ENCODE assay signal across 9 cellular contexts in the genomic region with DNA sequence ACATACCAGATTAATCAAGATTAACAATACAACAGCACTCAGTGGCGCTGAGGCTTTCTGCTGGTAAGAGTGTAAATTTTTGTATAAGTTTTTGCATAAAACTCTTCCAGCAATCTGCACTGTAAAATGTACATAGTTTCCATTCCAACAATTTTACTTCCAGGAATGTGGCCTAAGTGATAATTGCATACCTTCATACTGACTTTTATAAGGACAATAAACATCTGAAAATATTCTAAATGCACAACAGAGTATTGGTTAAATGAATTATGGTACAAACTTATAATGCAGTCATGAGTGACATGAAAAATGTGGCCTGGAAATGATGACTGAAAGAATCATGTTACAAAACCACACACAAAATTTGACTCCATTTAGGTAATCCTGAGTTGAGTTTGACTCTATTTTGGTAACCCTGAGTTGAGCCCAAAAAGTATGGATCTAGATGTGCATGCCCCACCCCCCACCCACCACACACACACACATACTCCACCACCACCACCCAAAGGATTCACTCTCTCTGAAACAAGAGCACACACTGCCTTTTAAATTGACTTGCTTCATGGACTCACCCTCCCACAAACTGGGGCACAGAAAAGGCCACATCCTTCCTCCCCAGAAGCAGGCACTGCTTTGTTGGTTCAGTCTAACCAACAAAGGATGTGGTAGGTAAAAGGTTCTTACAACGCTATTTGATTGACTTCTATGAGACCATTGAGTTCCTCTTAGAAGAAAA.
A peak's percentile ranks its signal among the peaks of the same experiment; 100 is the strongest.
DNase-seq lines count a peak whose midpoint lies in the region; ATAC-seq and TF ChIP-seq lines count a peak whose summit lies in the region.
"Had no signal": no experiment of that assay in that cellular context is flagged by ENCODE, and none has a peak within 500 bp of the region (broad histone marks: within the 10 kb centered on the region; RNA-seq: fewer than 3 reads in every experiment).

No MANE protein-coding gene starts in this region.

- H3K27me3 ChIP-seq in BJ (ENCODE audit: control insufficient read depth, insufficient read depth, low read length) = no peaks in the 10 kb centered on the region

- no peaks in the 10 kb centered on the region for H3K36me3 ChIP-seq in BJ (ENCODE audit: control insufficient read depth, insufficient read depth, low read length)

- POLR2A ChIA-PET in BJ (lab: Charles Lee) = interaction anchor here (1.0 kb wide), 1 partner anchor 13 kb away, joined by 3 read pairs; no protein-coding TSS in a partner anchor

- H3K27ac ChIP-seq in caudate nucleus (ENCODE audit: low read depth, low read length) (no peak overlapping the region), coronary artery (no peak overlapping the region)

- TF ChIP-seq CTCF in BJ (IDR thresholded peaks at IDR 0.05; ENCODE audit: insufficient read depth, low read depth, low read length) = no peak
- no peak for TF ChIP-seq CTCF in coronary artery (IDR thresholded peaks at IDR 0.05)

- ATAC-seq in GM19468 (IDR thresholded peaks at IDR 0.05; ENCODE audit: extremely low read depth, unreplicated experiment) = peak; percentile 30

- CTCF ChIA-PET in BJ (lab: Yijun Ruan, JAX) = no interaction called here

- TF ChIP-seq POLR2A in erythroblast (IDR thresholded peaks at IDR 0.05; ENCODE audit: low read length) = no peak

- H3K4me3 ChIP-seq in BJ (ENCODE audit: low read depth, low read length) (no peak overlapping the region), coronary artery (no peak overlapping the region)
- H3K4me3 ChIP-seq: lung had no signal

- peak; percentile 89 for DNase-seq in BJ (ENCODE audit: low read depth)
- peak; percentile 94 to 95 for DNase-seq in Kasumi-1 (lab: John Stamatoyannopoulos, UW)
- DNase-seq in activated CD8-positive, alpha-beta memory T cell treated with anti-CD3 and anti-CD28 coated beads, Interleukin-2, amount 50 U/mL, for 4 hours = peak; percentile 53
- DNase-seq in kidney tubule cell (ENCODE audit: low spot score) = peak; percentile 50
- no peak for DNase-seq in caudate nucleus (lab: John Stamatoyannopoulos, UW)
- DNase-seq in coronary artery (ENCODE audit: low spot score) = no peak
- DNase-seq in erythroblast (lab: John Stamatoyannopoulos, UW) = no peak

Comparison
In these comparisons a context has a peak if more than half of its experiments do, and no peak if none do; other contexts are left out.
1. DNase-seq: peak in BJ (single experiment), Kasumi-1 (2 of 2), activated CD8-positive, alpha-beta memory T cell treated with anti-CD3 and anti-CD28 coated beads, Interleukin-2, amount 50 U/mL, for 4 hours (single experiment) and kidney tubule cell (single experiment); none in caudate nucleus (0 of 61), coronary artery (single experiment) and erythroblast (0 of 2).